ENCODE assay signal across 10 cellular contexts in the genomic region with DNA sequence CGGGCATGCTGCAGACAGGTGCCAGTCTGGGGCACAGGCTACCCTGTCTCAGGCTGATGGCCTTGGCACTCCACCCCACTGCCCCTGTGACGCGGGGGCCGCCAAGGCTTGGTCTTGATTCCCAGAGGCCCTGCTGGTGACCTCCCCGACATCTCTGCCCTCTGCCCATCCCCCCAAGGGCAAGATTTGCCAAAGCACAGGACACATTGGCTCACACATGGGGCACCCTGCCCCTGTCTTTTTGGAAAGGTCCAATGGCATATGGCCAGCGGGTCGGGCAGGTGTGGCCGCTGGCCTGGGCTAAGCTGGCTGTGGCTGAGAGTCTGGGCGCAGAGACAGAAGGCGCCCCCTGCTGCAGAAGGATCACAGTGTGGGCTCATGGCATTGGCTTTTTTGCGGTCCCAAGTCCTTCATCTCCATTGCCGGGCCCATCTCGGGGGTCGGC. TPM values are rescaled to one million over a fixed set of nuclear protein-coding genes. Genes with fewer than 3 reads are reported as not detected.
DNase-seq lines count a peak whose midpoint lies in the region; ATAC-seq and TF ChIP-seq lines count a peak whose summit lies in the region.
"Had no signal": no experiment of that assay in that cellular context is flagged by ENCODE, and none has a peak within 500 bp of the region (broad histone marks: within the 10 kb centered on the region; RNA-seq: fewer than 3 reads in every experiment).

No MANE protein-coding gene starts in this region.

- WGBS in stomach, 5 donors = 70 to 80% (median 79%) methylated on average over 8 to 14 of the region's 14 CpGs

- H3K27ac ChIP-seq in stomach = no peak overlapping the region
- H3K27ac ChIP-seq: pancreas had no signal

- peak; percentile 52 for ATAC-seq in left lobe of liver
- ATAC-seq: pancreas had no signal

- H3K9me3 ChIP-seq in stomach = no peaks in the 10 kb centered on the region
- H3K9me3 ChIP-seq: pancreas had no signal

- no peak for TF ChIP-seq POLR2A in stomach (IDR thresholded peaks at IDR 0.05)

- intact Hi-C loops in stomach (cut with DNase I; ENCODE audit: low total_unique reads) = no loop called here

- peaks cover 15 to 60% (median 46%) of the 10 kb centered on the region in 4 donors for H3K4me1 ChIP-seq in stomach

- H3K36me3 ChIP-seq in stomach = peaks cover 0 to 34% (median 25%) of the 10 kb centered on the region in 4 donors
- H3K36me3 ChIP-seq: pancreas had no signal

- TF ChIP-seq EP300 in stomach (IDR thresholded peaks at IDR 0.05) = no peak

- peak; percentile 54 for TF ChIP-seq CTCF in GM12875 (IDR thresholded peaks at IDR 0.05; ENCODE audit: borderline replicate concordance, insufficient read depth, low read depth, low read length)
- TF ChIP-seq CTCF in stomach (IDR thresholded peaks at IDR 0.05) = no peak

- no peaks in the 10 kb centered on the region for H3K27me3 ChIP-seq in stomach
- H3K27me3 ChIP-seq: pancreas had no signal

- DNase-seq in RPMI8226 (peak; percentile 48), left lobe of liver (ENCODE audit: low spot score) (peak; percentile 88), NCI-H1092 treated with DMSO at 0.1 percent for 48 hours (lab: John Stamatoyannopoulos, UW) (no peak), stomach (no peak)
- no peak for DNase-seq in effector CD8-positive, alpha-beta T cell (lab: John Stamatoyannopoulos, UW)
- DNase-seq: EL, head of caudate nucleus, T-helper 9 cell had no signal

- H3K4me3 ChIP-seq in GM12875 (ENCODE audit: low read depth, low read length) = no peak overlapping the region
- no peak overlapping the region for H3K4me3 ChIP-seq in stomach
- H3K4me3 ChIP-seq: pancreas had no signal

RNA-seq across cellular contexts. Expression of gene MIB2, which starts 4.6 kb away (rescaled TPM):
- total RNA-seq in left lobe of liver (65.1 TPM), stomach (100 to 1,000 TPM in 3 of 5 donors, 10 to 100 TPM in 2; 21.5 to 871 (median 193) TPM)
- polyA plus RNA-seq in stomach = 100 to 1,000 TPM; 124 to 139 (median 136) TPM

RNA-seq across cellular contexts. Expression of gene MMP23B, which starts 12.0 kb away (rescaled TPM):
- total RNA-seq in left lobe of liver = 1.6 TPM
- 100 to 1,000 TPM in 1 of 5 donors, 10 to 100 TPM in 4; 15.1 to 111 (median 19.3) TPM for total RNA-seq in stomach
- 10 to 100 TPM in 2 of 3 donors, 1 to 10 TPM in 1; 5.5 to 16.2 (median 12.7) TPM for polyA plus RNA-seq in stomach

RNA-seq across cellular contexts. Expression of gene FNDC10, which starts 20.0 kb away (rescaled TPM):
- total RNA-seq in left lobe of liver = 0.58 TPM
- total RNA-seq in stomach = 10 to 100 TPM in 1 of 5 donors, under 1 TPM in 1, not detected in 3; 0.29 to 20.0 TPM
- polyA plus RNA-seq in stomach = 1 to 10 TPM; 2.1 to 5.1 (median 4.0) TPM

RNA-seq across cellular contexts. Expression of gene CDK11B, which starts 38.9 kb away (rescaled TPM):
- total RNA-seq in left lobe of liver (8.7 TPM), stomach (10 to 100 TPM in 4 of 5 donors, 1 to 10 TPM in 1; 9.0 to 62.6 (median 29.3) TPM)
- polyA plus RNA-seq in stomach = 10 to 100 TPM; 21.6 to 37.4 (median 27.9) TPM

RNA-seq across cellular contexts. Expression of gene SSU72, which starts 45.3 kb away (rescaled TPM):
- total RNA-seq in left lobe of liver = 65.4 TPM
- total RNA-seq in stomach = 100 to 1,000 TPM in 1 of 5 donors, 10 to 100 TPM in 4; 45.7 to 215 (median 85.9) TPM
- polyA plus RNA-seq in stomach = 100 to 1,000 TPM in 2 of 3 donors, 10 to 100 TPM in 1; 85.0 to 135 (median 108) TPM

Comparison
In these comparisons a context has a peak if more than half of its experiments do, and no peak if none do; other contexts are left out.
1. DNase-seq: peak in RPMI8226 (single experiment) and left lobe of liver (single experiment); none in effector CD8-positive, alpha-beta T cell (single experiment), NCI-H1092 treated with DMSO at 0.1 percent for 48 hours (single experiment) and stomach (single experiment).